Comparison of ENCODE assay signal across 16 cellular contexts in the genomic region with DNA sequence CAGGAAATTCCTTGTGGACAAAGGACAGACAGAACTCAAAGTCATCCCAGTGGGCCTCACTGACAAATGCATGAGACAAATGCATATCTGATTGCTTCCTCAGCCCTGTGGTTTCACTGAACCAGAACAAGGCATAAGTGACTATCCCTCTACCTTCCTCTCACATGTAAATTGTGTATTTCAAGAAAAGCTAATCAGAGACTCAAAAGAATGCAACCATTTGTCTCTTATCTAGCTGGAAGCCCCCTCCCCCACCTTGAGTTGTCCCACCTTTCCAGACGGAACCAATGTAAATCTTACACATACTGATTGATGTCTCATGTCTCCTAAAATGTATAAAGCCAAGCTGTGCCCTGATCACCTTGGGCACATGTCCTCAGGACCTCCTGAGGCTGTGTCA.
DNase-seq lines count a peak whose midpoint lies in the region; ATAC-seq and TF ChIP-seq lines count a peak whose summit lies in the region.
"Had no signal": no experiment of that assay in that cellular context is flagged by ENCODE, and none has a peak within 500 bp of the region (broad histone marks: within the 10 kb centered on the region; RNA-seq: fewer than 3 reads in every experiment).

No MANE protein-coding gene starts in this region.

- no peaks in the 10 kb centered on the region for H3F3A ChIP-seq in GM23338 (replicated peaks; ENCODE audit: low read depth)

- H3K4me2 ChIP-seq in GM23338 (peak overlapping the region; percentile 36), mesendoderm (ENCODE audit: low read length) (no peak overlapping the region)
- H3K4me2 ChIP-seq: BLaER1 treated with 17β-estradiol and CSF1 and Interleukin-3, amounts not matched to agents 10 nM and 100 nM had no signal

- no peaks in the 10 kb centered on the region for H3K79me1 ChIP-seq in mesendoderm (ENCODE audit: low read length)

- no peaks in the 10 kb centered on the region for H4K20me1 ChIP-seq in GM23338 (replicated peaks; ENCODE audit: insufficient read depth)
- H4K20me1 ChIP-seq: BLaER1 treated with 17β-estradiol and CSF1 and Interleukin-3, amounts not matched to agents 10 nM and 100 nM had no signal

- WGBS in mesendoderm (ENCODE audit: extremely low coverage, insufficient coverage, low lambda C conversion rate): no CpG with 5 or more reads among the region's 1 CpG

- H3K4me3 Mint-ChIP-seq in GM23338: peak overlapping the region; percentile 7; the same call in 1 of the 3 replicates
- H3K4me3 Mint-ChIP-seq: CD8-positive, alpha-beta T cell had no signal

- H3K79me2 ChIP-seq in GM23338 (replicated peaks; ENCODE audit: insufficient read depth) (no peaks in the 10 kb centered on the region), mesendoderm (ENCODE audit: control insufficient read depth, insufficient read depth, low read length) (no peaks in the 10 kb centered on the region)

- H3K9me2 ChIP-seq in GM23338 (ENCODE audit: insufficient read depth): no peaks in the 10 kb centered on the region; the same call in 1 of the 2 replicates

- H3K27ac ChIP-seq in GM23338 (ENCODE audit: low read depth) (no peak overlapping the region), iPS-18a (ENCODE audit: low read length) (no peak overlapping the region), mesendoderm (ENCODE audit: low read depth, low read length) (peak overlapping the region; percentile 17)
- H3K27ac ChIP-seq: BLaER1 treated with 17β-estradiol and CSF1 and Interleukin-3, amounts not matched to agents 10 nM and 100 nM; GM23248 had no signal

- H3K9ac ChIP-seq in iPS-18a (ENCODE audit: low read length): no peak overlapping the region
- no peak overlapping the region for H3K9ac ChIP-seq in mesendoderm (ENCODE audit: low read length)
- H3K9ac ChIP-seq: BLaER1 treated with 17β-estradiol and CSF1 and Interleukin-3, amounts not matched to agents 10 nM and 100 nM; GM23248 had no signal

- no peak overlapping the region for H2BK120ac ChIP-seq in mesendoderm (ENCODE audit: low read depth, low read length)

- no peak overlapping the region for H3K56ac ChIP-seq in mesendoderm (ENCODE audit: low read length)

- peaks cover 2% of the 10 kb centered on the region for H3K27me3 Mint-ChIP-seq in GM23338 (ENCODE audit: insufficient read depth, low read depth, poor library complexity)

- no peak overlapping the region for H4K8ac ChIP-seq in mesendoderm (ENCODE audit: low read depth, low read length)

- H3K36me3 ChIP-seq in GM23338 (ENCODE audit: insufficient read depth) (no peaks in the 10 kb centered on the region), iPS-18a (ENCODE audit: control insufficient read depth, low read depth, low read length) (no peaks in the 10 kb centered on the region), mesendoderm (ENCODE audit: control insufficient read depth, insufficient read depth, low read length) (no peaks in the 10 kb centered on the region)
- H3K36me3 ChIP-seq: BLaER1 treated with 17β-estradiol and CSF1 and Interleukin-3, amounts not matched to agents 10 nM and 100 nM had no signal

- no peaks in the 10 kb centered on the region for H3K36me3 Mint-ChIP-seq in GM23338 (ENCODE audit: low read depth)
- H3K36me3 Mint-ChIP-seq: CD8-positive, alpha-beta T cell had no signal

- no peak overlapping the region for H3K4ac ChIP-seq in mesendoderm (ENCODE audit: low read depth, low read length)

- TF ChIP-seq CTCF in GM23338 (conservative IDR thresholded peaks at IDR 0.05; ENCODE audit: low read depth in 2 of 2): no peak

- peaks cover 7% of the 10 kb centered on the region; the same call in 1 of the 3 replicates for H3K9me3 Mint-ChIP-seq in GM23338

- no peak overlapping the region for H2BK15ac ChIP-seq in mesendoderm (replicated peaks; ENCODE audit: low read depth)

- peaks cover 39% of the 10 kb centered on the region for H3K4me1 Mint-ChIP-seq in GM23338

- no peaks in the 10 kb centered on the region for H3K9me3 ChIP-seq in iPS-18a (ENCODE audit: control insufficient read depth, low read depth, low read length)

- H2AFZ ChIP-seq in GM23338: peak overlapping the region; percentile 20; the same call in 1 of the 2 replicates
- H2AFZ ChIP-seq: GM23248 had no signal

- H3K18ac ChIP-seq in mesendoderm (ENCODE audit: low read length): no peak overlapping the region

- peak overlapping the region; percentile 13; the same call in 1 of the 2 replicates for H3K27ac Mint-ChIP-seq in GM23338
- H3K27ac Mint-ChIP-seq: CD8-positive, alpha-beta T cell had no signal

- H3K27me3 ChIP-seq in GM23338 (ENCODE audit: insufficient read depth) (no peaks in the 10 kb centered on the region), iPS-18a (ENCODE audit: control insufficient read depth, insufficient read depth, low read length) (peaks cover 4% of the 10 kb centered on the region), mesendoderm (ENCODE audit: insufficient read depth, low read length, poor library complexity) (no peaks in the 10 kb centered on the region)
- H3K27me3 ChIP-seq: BLaER1 treated with 17β-estradiol and CSF1 and Interleukin-3, amounts not matched to agents 10 nM and 100 nM had no signal

- H2BK5ac ChIP-seq in mesendoderm (ENCODE audit: low read length): peak overlapping the region; percentile 89

- H3K4me3 ChIP-seq in GM23338: no peak overlapping the region
- H3K4me3 ChIP-seq in iPS-18a (ENCODE audit: low read length): peak overlapping the region; percentile 25
- no peak overlapping the region for H3K4me3 ChIP-seq in mesendoderm (ENCODE audit: low read length)
- H3K4me3 ChIP-seq: BLaER1 treated with 17β-estradiol and CSF1 and Interleukin-3, amounts not matched to agents 10 nM and 100 nM; GM23248 had no signal

- DNase-seq in GM23338 (ENCODE audit: low spot score) (peak; percentile 14), ecto neural progenitor cell (ENCODE audit: low spot score) (peak; percentile 19), mesendoderm (peak; percentile 94), NCI-H1417 treated with DMSO at 0.1 percent for 48 hours (lab: John Stamatoyannopoulos, UW) (no peak), NCI-H82 treated with DMSO at 0.1 percent for 48 hours (lab: John Stamatoyannopoulos, UW; ENCODE audit: unreplicated experiment) (no peak), dedifferentiated amniotic fluid mesenchymal stem cell (ENCODE audit: extremely low spot score) (no peak)
- no peak for DNase-seq in stimulated activated naive CD4-positive, alpha-beta T cell (lab: John Stamatoyannopoulos, UW)
- DNase-seq: 8988T; Calu3; CD8-positive, alpha-beta T cell; DMS79 treated with DMSO at 0.1 percent for 48 hours; GF-D8; GM23248; H7 had no signal

- H2AK5ac ChIP-seq in mesendoderm (ENCODE audit: low read length): no peak overlapping the region

- H3K4me1 ChIP-seq in GM23338 (ENCODE audit: insufficient read depth) (peaks cover 38% of the 10 kb centered on the region), iPS-18a (ENCODE audit: control insufficient read depth, low read depth, low read length) (peaks cover 37% of the 10 kb centered on the region), mesendoderm (ENCODE audit: control insufficient read depth, low read depth, low read length) (peaks cover 12% of the 10 kb centered on the region)

- no peak overlapping the region for H3K23ac ChIP-seq in mesendoderm (ENCODE audit: low read length)

- peak; percentile 12; the same call in 1 of the 3 replicates for ATAC-seq in GM23338
- ATAC-seq: CD8-positive, alpha-beta T cell had no signal

- H4K5ac ChIP-seq in mesendoderm (ENCODE audit: low read length): no peak overlapping the region

TF ChIP-seq in GM23338, 12 proteins besides CTCF, POLR2A, EP300 and RAD21:
- TF ChIP-seq NANOG (IDR thresholded peaks at IDR 0.05; ENCODE audit: borderline replicate concordance): no peak
- no peak for TF ChIP-seq JUNB (IDR thresholded peaks at IDR 0.05; ENCODE audit: unreplicated experiment)
- TF ChIP-seq, protein P1, sequence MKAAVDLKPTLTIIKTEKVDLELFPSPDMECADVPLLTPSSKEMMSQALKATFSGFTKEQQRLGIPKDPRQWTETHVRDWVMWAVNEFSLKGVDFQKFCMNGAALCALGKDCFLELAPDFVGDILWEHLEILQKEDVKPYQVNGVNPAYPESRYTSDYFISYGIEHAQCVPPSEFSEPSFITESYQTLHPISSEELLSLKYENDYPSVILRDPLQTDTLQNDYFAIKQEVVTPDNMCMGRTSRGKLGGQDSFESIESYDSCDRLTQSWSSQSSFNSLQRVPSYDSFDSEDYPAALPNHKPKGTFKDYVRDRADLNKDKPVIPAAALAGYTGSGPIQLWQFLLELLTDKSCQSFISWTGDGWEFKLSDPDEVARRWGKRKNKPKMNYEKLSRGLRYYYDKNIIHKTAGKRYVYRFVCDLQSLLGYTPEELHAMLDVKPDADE (IDR thresholded peaks at IDR 0.05): no peak
- TF ChIP-seq EZH2 (IDR thresholded peaks at IDR 0.05; ENCODE audit: low read depth, unreplicated experiment): no peak
- no peak for TF ChIP-seq STAT1 (IDR thresholded peaks at IDR 0.05; ENCODE audit: unreplicated experiment)
- TF ChIP-seq ZNF114 (CRISPR knock-in tag; IDR thresholded peaks at IDR 0.05): no peak

Comparison
In these comparisons a context has a peak if more than half of its experiments do, and no peak if none do; other contexts are left out.
1. DNase-seq: peak in GM23338 (single experiment), ecto neural progenitor cell (single experiment) and mesendoderm (single experiment); none in stimulated activated naive CD4-positive, alpha-beta T cell (0 of 6), NCI-H1417 treated with DMSO at 0.1 percent for 48 hours (single experiment), NCI-H82 treated with DMSO at 0.1 percent for 48 hours (single experiment) and dedifferentiated amniotic fluid mesenchymal stem cell (single experiment).